10 cellular contexts compared by ENCODE assay signal in genomic region chr2:134657650-134658250, GRCh38.
DNase-seq lines count a peak whose midpoint lies in the region; ATAC-seq, FAIRE-seq and TF ChIP-seq lines count a peak whose summit lies in the region.
"Had no signal": no experiment of that assay in that cellular context is flagged by ENCODE, and none has a peak within 500 bp of the region (broad histone marks: within the 10 kb centered on the region; RNA-seq: fewer than 3 reads in every experiment).

No MANE protein-coding gene starts in this region.

- no peaks in the 10 kb centered on the region for H3K9me2 ChIP-seq in GM23248 (ENCODE audit: insufficient read depth)

- H3K36me3 ChIP-seq in CD4-positive, CD25-positive, alpha-beta regulatory T cell (ENCODE audit: control insufficient read depth, insufficient read depth, low read length): no peaks in the 10 kb centered on the region
- no peaks in the 10 kb centered on the region for H3K36me3 ChIP-seq in GM23248 (ENCODE audit: low read depth)
- no peaks in the 10 kb centered on the region for H3K36me3 ChIP-seq in keratinocyte (ENCODE audit: control insufficient read depth in 2 of 2, extremely low read depth in 1 of 2, insufficient read depth in 2 of 2, low read length in 2 of 2)
- H3K36me3 ChIP-seq: thoracic aorta had no signal

- no peak for FAIRE-seq in keratinocyte (lab: Jason Lieb, UNC)

- H3K79me2 ChIP-seq in GM23248 (ENCODE audit: insufficient read depth) (no peaks in the 10 kb centered on the region), keratinocyte (ENCODE audit: control insufficient read depth, insufficient read depth, low read length) (no peaks in the 10 kb centered on the region)

- peak; percentile 63; the same call in 1 of the 2 replicates for TF ChIP-seq CTCF in WTC11 (IDR thresholded peaks at IDR 0.05)
- peak; percentile 33 to 53 (median 42) for TF ChIP-seq CTCF in keratinocyte (optimal IDR thresholded peaks at IDR 0.05 in 1 of 3, IDR thresholded peaks at IDR 0.05 in 1 of 3, conservative IDR thresholded peaks at IDR 0.05 in 1 of 3; ENCODE audit: extremely low read depth in 1 of 3, insufficient read depth in 2 of 3, low read length in 3 of 3)

- POLR2A ChIA-PET in WTC11 (lab: Charles Lee): no interaction called here

- dilution Hi-C loops in keratinocyte (cut with MboI; ENCODE audit: extremely low pct_ligation_motif_present, low sequenced_read_pairs): no loop called here

- H3K9me3 ChIP-seq in CD4-positive, CD25-positive, alpha-beta regulatory T cell (ENCODE audit: control insufficient read depth in 2 of 2, low read length in 2 of 2): no peaks in the 10 kb centered on the region
- H3K9me3 ChIP-seq in GM23248 (ENCODE audit: low read depth): no peaks in the 10 kb centered on the region
- H3K9me3 ChIP-seq in keratinocyte (ENCODE audit: control insufficient read depth, low read depth, low read length): no peaks in the 10 kb centered on the region
- H3K9me3 ChIP-seq: thoracic aorta had no signal

- H3K4me3 ChIP-seq in CD4-positive, CD25-positive, alpha-beta regulatory T cell (ENCODE audit: low read depth, low read length): no peak overlapping the region
- H3K4me3 ChIP-seq in GM23248 (no peak overlapping the region), keratinocyte (ENCODE audit: control insufficient read depth in 2 of 3, extremely low read depth in 1 of 3, insufficient read depth in 2 of 3, low read depth in 1 of 3, low read length in 3 of 3) (no peak overlapping the region)
- H3K4me3 ChIP-seq: thoracic aorta had no signal

- peaks cover 2 to 26% (median 14%) of the 10 kb centered on the region in 4 donors for H3K4me1 Mint-ChIP-seq in CD4-positive, CD25-positive, alpha-beta regulatory T cell
- peaks cover 18% of the 10 kb centered on the region for H3K4me1 Mint-ChIP-seq in WTC11

- no peak overlapping the region for H3K9ac ChIP-seq in GM23248
- no peak overlapping the region for H3K9ac ChIP-seq in keratinocyte (ENCODE audit: control insufficient read depth, extremely low read depth, insufficient read depth, low read length)

- no peaks in the 10 kb centered on the region for H3K27me3 ChIP-seq in CD4-positive, CD25-positive, alpha-beta regulatory T cell (ENCODE audit: control insufficient read depth, insufficient read depth, low read length)
- H3K27me3 ChIP-seq in GM23248 (replicated peaks; ENCODE audit: insufficient read depth): no peaks in the 10 kb centered on the region
- no peaks in the 10 kb centered on the region for H3K27me3 ChIP-seq in keratinocyte (ENCODE audit: control insufficient read depth, extremely low read depth, insufficient read depth, low read length)

- CTCF ChIA-PET in WTC11 (lab: Charles Lee): interaction anchor here (0.9 to 1.4 kb wide), 5 partner anchors 8 to 207 kb away, joined by 3 to 4 read pairs (median 3); no protein-coding TSS in a partner anchor

- no peak for ATAC-seq in CD4-positive, CD25-positive, alpha-beta regulatory T cell (ENCODE audit: low read depth in 2 of 2)
- ATAC-seq in WTC11 (peak; percentile 70), HG02885 (IDR thresholded peaks at IDR 0.05; ENCODE audit: poor library complexity, unreplicated experiment) (no peak), GM21447 (IDR thresholded peaks at IDR 0.05; ENCODE audit: unreplicated experiment) (no peak)

- H3F3A ChIP-seq in GM23248 (ENCODE audit: insufficient read depth): no peaks in the 10 kb centered on the region

- peaks cover 0 to 2% (median 0%) of the 10 kb centered on the region in 7 donors for H3K9me3 Mint-ChIP-seq in CD4-positive, CD25-positive, alpha-beta regulatory T cell
- H3K9me3 Mint-ChIP-seq in WTC11: peaks cover 19% of the 10 kb centered on the region
- H3K9me3 Mint-ChIP-seq: IgD-negative memory B cell had no signal

- no peaks in the 10 kb centered on the region for H3K36me3 Mint-ChIP-seq in CD4-positive, CD25-positive, alpha-beta regulatory T cell
- H3K36me3 Mint-ChIP-seq in WTC11: peaks cover 14% of the 10 kb centered on the region

- in situ Hi-C loops in GM23248 (cut with MboI): no loop called here

- no peak overlapping the region for H3K27ac Mint-ChIP-seq in CD4-positive, CD25-positive, alpha-beta regulatory T cell
- no peak overlapping the region for H3K27ac Mint-ChIP-seq in WTC11

- DNase-seq in CD4-positive, CD25-positive, alpha-beta regulatory T cell: peak in 2 of 3 donors; percentile 16 to 24
- DNase-seq in GM23248 (peak; percentile 30), WTC11 (ENCODE audit: low spot score) (peak; percentile 60), keratinocyte (ENCODE audit: low read depth, low spot score) (no peak), NCI-H524 treated with DMSO at 0.1 percent for 48 hours (lab: John Stamatoyannopoulos, UW) (no peak), mesenteric fat pad (ENCODE audit: low spot score) (no peak)

- WGBS in GM23248 (ENCODE audit: low coverage in 1 of 2, low lambda C conversion rate in 2 of 2, missing lambda C conversion rate in 2 of 2), 2 experiments: 44 to 48% methylated on average over 12 of the region's 12 CpGs

- H3K4me2 ChIP-seq in GM23248 (ENCODE audit: unreplicated experiment) (no peak overlapping the region), keratinocyte (ENCODE audit: control insufficient read depth, extremely low read depth, insufficient read depth, low read depth, low read length) (no peak overlapping the region)

- no peak overlapping the region for H2AFZ ChIP-seq in GM23248
- no peak overlapping the region for H2AFZ ChIP-seq in keratinocyte (ENCODE audit: control insufficient read depth, low read length)

- no peaks in the 10 kb centered on the region for H3K27me3 Mint-ChIP-seq in CD4-positive, CD25-positive, alpha-beta regulatory T cell
- no peaks in the 10 kb centered on the region for H3K27me3 Mint-ChIP-seq in WTC11 (ENCODE audit: low read depth)
- H3K27me3 Mint-ChIP-seq: IgD-negative memory B cell had no signal

- H3K9me1 ChIP-seq in keratinocyte (ENCODE audit: control insufficient read depth, extremely low read depth, insufficient read depth, low read length): no peaks in the 10 kb centered on the region

- H4K20me1 ChIP-seq in GM23248 (ENCODE audit: insufficient read depth) (no peaks in the 10 kb centered on the region), keratinocyte (ENCODE audit: control insufficient read depth, extremely low read depth, insufficient read depth, low read length) (no peaks in the 10 kb centered on the region)

- H3K4me1 ChIP-seq in CD4-positive, CD25-positive, alpha-beta regulatory T cell (ENCODE audit: control insufficient read depth, insufficient read depth, low read length, poor library complexity, severe bottlenecking): peaks cover 5% of the 10 kb centered on the region
- no peaks in the 10 kb centered on the region for H3K4me1 ChIP-seq in GM23248 (ENCODE audit: insufficient read depth)
- no peaks in the 10 kb centered on the region for H3K4me1 ChIP-seq in keratinocyte (ENCODE audit: control insufficient read depth, extremely low read depth, insufficient read depth, low read length)

- no peak overlapping the region for H3K27ac ChIP-seq in CD4-positive, CD25-positive, alpha-beta regulatory T cell (ENCODE audit: insufficient read depth, low read length, poor library complexity, severe bottlenecking)
- H3K27ac ChIP-seq in GM23248 (no peak overlapping the region), keratinocyte (ENCODE audit: control insufficient read depth, insufficient read depth, low read length) (no peak overlapping the region)
- H3K27ac ChIP-seq: thoracic aorta had no signal

- H3K4me3 Mint-ChIP-seq in CD4-positive, CD25-positive, alpha-beta regulatory T cell: peak overlapping the region in 1 of 4 donors; percentile 32
- H3K4me3 Mint-ChIP-seq in WTC11: no peak overlapping the region
- H3K4me3 Mint-ChIP-seq: IgD-negative memory B cell had no signal

TF ChIP-seq in WTC11, 78 proteins besides CTCF, POLR2A, EP300 and RAD21:
- peak; percentile 77 for TF ChIP-seq ZNF317 (CRISPR knock-in tag; IDR thresholded peaks at IDR 0.05; ENCODE audit: borderline replicate concordance, low read depth)
- TF ChIP-seq EMX1 (CRISPR knock-in tag; IDR thresholded peaks at IDR 0.05): no peak
- TF ChIP-seq E2F4 (CRISPR knock-in tag; IDR thresholded peaks at IDR 0.05; ENCODE audit: borderline replicate concordance, low read depth): no peak

Comparison
In these comparisons a context has a peak if more than half of its experiments do, and no peak if none do; other contexts are left out.
1. DNase-seq: peak in CD4-positive, CD25-positive, alpha-beta regulatory T cell (2 of 3), GM23248 (single experiment) and WTC11 (single experiment); none in keratinocyte (single experiment), NCI-H524 treated with DMSO at 0.1 percent for 48 hours (single experiment) and mesenteric fat pad (single experiment).